In the genomic region with DNA sequence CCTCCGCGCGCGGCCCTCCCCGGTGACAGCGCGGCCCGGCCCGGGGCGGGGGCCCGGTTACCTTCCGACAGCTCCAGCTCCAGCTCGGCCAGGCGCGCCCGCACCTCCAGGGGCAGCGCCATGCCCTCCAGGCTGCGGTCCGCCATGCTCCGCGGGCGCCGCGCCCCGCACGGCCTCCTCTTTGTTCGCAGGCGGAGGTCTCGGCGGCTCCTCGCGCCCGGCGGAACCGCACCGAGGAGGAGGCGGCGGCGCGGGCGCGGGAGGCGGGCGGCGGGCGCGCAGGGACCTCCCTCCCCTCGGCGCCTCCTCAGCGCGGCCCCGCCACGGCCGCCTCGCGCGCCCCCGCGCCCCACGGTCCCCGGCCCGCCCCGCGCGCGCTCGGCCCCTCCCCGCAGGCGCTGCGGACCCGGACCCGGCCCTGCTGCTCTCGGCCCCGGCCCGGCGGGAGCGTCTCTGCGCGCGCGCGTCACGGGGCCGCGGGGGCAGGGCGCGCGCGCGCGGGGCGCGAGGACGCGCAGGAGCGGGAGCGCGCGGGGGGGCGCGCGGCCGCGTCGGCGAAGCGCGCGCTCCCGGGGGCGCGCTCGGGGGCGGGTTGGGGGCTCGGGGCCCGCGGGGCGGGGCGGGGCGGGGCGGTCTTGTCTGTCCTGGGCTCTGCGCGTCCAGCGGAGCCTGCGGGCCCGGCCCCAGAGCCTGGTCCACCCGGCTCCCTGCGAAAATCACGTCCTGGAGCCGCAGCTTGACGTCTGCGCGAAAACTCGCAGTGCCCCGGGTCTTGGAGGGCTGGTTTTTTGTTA, we compare ENCODE assay signal across 8 cellular contexts. TPM values are rescaled to one million over a fixed set of nuclear protein-coding genes. Genes with fewer than 3 reads are reported as not detected.
DNase-seq lines count a peak whose midpoint lies in the region; ATAC-seq lines count a peak whose summit lies in the region.

Gene DIP2C (minus strand): TSS at position 236 of the 794 bp plus-strand sequence. CDS start 90 bp downstream, at position 146.

- peaks cover 43% of the 10 kb centered on the region for H3K27me3 Mint-ChIP-seq in T-helper 1 cell treated with Interleukin-12 subunit alpha and Interleukin-12 subunit beta and Interleukin-4 antibody, amounts not matched to agents 30 μg/mL and 1 μg/mL, for 36 hours (ENCODE audit: low read depth)
- peaks cover 51 to 57% of the 10 kb centered on the region in 2 donors for H3K27me3 Mint-ChIP-seq in stimulated activated naive B cell treated with anti-CD40 and anti-IgM and Interleukin-4, amounts not matched to agents 10 μg/mL and 1 μg/mL and 100 μg/mL, for 72 hours

- no peaks in the 10 kb centered on the region for H3K36me3 Mint-ChIP-seq in T-helper 1 cell treated with Interleukin-12 subunit alpha and Interleukin-12 subunit beta and Interleukin-4 antibody, amounts not matched to agents 30 μg/mL and 1 μg/mL, for 36 hours (ENCODE audit: low read depth)
- H3K36me3 Mint-ChIP-seq in stimulated activated naive B cell treated with anti-CD40 and anti-IgM and Interleukin-4, amounts not matched to agents 10 μg/mL and 1 μg/mL and 100 μg/mL, for 72 hours, result peaks cover 0 to 3% of the 10 kb centered on the region in 2 donors

- peaks cover 5% of the 10 kb centered on the region for H3K4me1 ChIP-seq in NT2/D1 (ENCODE audit: insufficient read depth, insufficient read length)

- peak within 1 kb of the TSS; percentile 57 for H3K4me3 ChIP-seq in NT2/D1 (ENCODE audit: insufficient read length, low read depth)

- no peaks in the 10 kb centered on the region for H3K4me1 Mint-ChIP-seq in T-helper 1 cell treated with Interleukin-12 subunit alpha and Interleukin-12 subunit beta and Interleukin-4 antibody, amounts not matched to agents 30 μg/mL and 1 μg/mL, for 36 hours (ENCODE audit: low read depth)
- peaks cover 3 to 9% of the 10 kb centered on the region in 2 donors for H3K4me1 Mint-ChIP-seq in stimulated activated naive B cell treated with anti-CD40 and anti-IgM and Interleukin-4, amounts not matched to agents 10 μg/mL and 1 μg/mL and 100 μg/mL, for 72 hours

- peak within 1 kb of the TSS; percentile 33 for H3K4me3 Mint-ChIP-seq in T-helper 1 cell treated with Interleukin-12 subunit alpha and Interleukin-12 subunit beta and Interleukin-4 antibody, amounts not matched to agents 30 μg/mL and 1 μg/mL, for 36 hours
- H3K4me3 Mint-ChIP-seq in stimulated activated naive B cell treated with anti-CD40 and anti-IgM and Interleukin-4, amounts not matched to agents 10 μg/mL and 1 μg/mL and 100 μg/mL, for 72 hours, result peak within 1 kb of the TSS; percentile 55 to 59

- intact Hi-C loops in left colon (cut with DNase I, micrococcal nuclease), result loop anchor here in 1 of 2 donors (10.0 kb wide), 1 partner anchor 185 kb away; no protein-coding TSS in a partner anchor

- H3K27ac Mint-ChIP-seq in T-helper 1 cell treated with Interleukin-12 subunit alpha and Interleukin-12 subunit beta and Interleukin-4 antibody, amounts not matched to agents 30 μg/mL and 1 μg/mL, for 36 hours, result no peak within 1 kb of the TSS
- no peak within 1 kb of the TSS for H3K27ac Mint-ChIP-seq in stimulated activated naive B cell treated with anti-CD40 and anti-IgM and Interleukin-4, amounts not matched to agents 10 μg/mL and 1 μg/mL and 100 μg/mL, for 72 hours

- no peaks in the 10 kb centered on the region for H3K9me3 ChIP-seq in NT2/D1 (ENCODE audit: insufficient read depth, low read length)

- H3K36me3 ChIP-seq in NT2/D1 (ENCODE audit: insufficient read depth, insufficient read length, low read length), result peaks cover 11% of the 10 kb centered on the region

- H3K9ac ChIP-seq in NT2/D1 (ENCODE audit: insufficient read length, low read depth), result peak within 1 kb of the TSS; percentile 81

- DNase-seq in T-helper 1 cell (no peak), NT2/D1 (ENCODE audit: low read depth, low spot score) (no peak), dermis blood vessel endothelial cell (peak; percentile 50), left colon (peak; percentile 60 to 69), NCI-H1092 (lab: John Stamatoyannopoulos, UW) (no peak)
- no peak for DNase-seq in stimulated activated naive B cell treated with anti-CD40 and anti-IgM and Interleukin-4, amounts not matched to agents 10 μg/mL and 1 μg/mL and 100 μg/mL, for 72 hours

- ATAC-seq in left colon, result peak; percentile 86
- ATAC-seq in stimulated activated naive B cell treated with anti-CD40 and anti-IgM and Interleukin-4, amounts not matched to agents 10 μg/mL and 1 μg/mL and 100 μg/mL, for 72 hours (replicated peaks), result no peak
- no peak for ATAC-seq in GM19452 (IDR thresholded peaks at IDR 0.05; ENCODE audit: unreplicated experiment)

- H3K9me3 Mint-ChIP-seq in T-helper 1 cell treated with Interleukin-12 subunit alpha and Interleukin-12 subunit beta and Interleukin-4 antibody, amounts not matched to agents 30 μg/mL and 1 μg/mL, for 36 hours, result no peaks in the 10 kb centered on the region
- peaks cover 0 to 8% of the 10 kb centered on the region in 2 donors for H3K9me3 Mint-ChIP-seq in stimulated activated naive B cell treated with anti-CD40 and anti-IgM and Interleukin-4, amounts not matched to agents 10 μg/mL and 1 μg/mL and 100 μg/mL, for 72 hours

- H3K27me3 ChIP-seq in NT2/D1 (ENCODE audit: insufficient read depth, insufficient read length), result peaks cover 28% of the 10 kb centered on the region

RNA-seq across cellular contexts. Expression of gene DIP2C, which starts in this region (rescaled TPM):
- 6.5 and 8.1 TPM in 2 replicates for total RNA-seq in dermis blood vessel endothelial cell
- 10 to 100 TPM; 11.0 to 12.2 TPM for total RNA-seq in left colon

Comparison
In these comparisons a context has a peak if more than half of its experiments do, and no peak if none do; other contexts are left out.
1. DNase-seq: peak in dermis blood vessel endothelial cell (single experiment) and left colon (2 of 2); none in T-helper 1 cell (0 of 5), NT2/D1 (single experiment), stimulated activated naive B cell treated with anti-CD40 and anti-IgM and Interleukin-4, amounts not matched to agents 10 μg/mL and 1 μg/mL and 100 μg/mL, for 72 hours (single experiment) and NCI-H1092 (single experiment).